Comparison of ENCODE assay signal across 9 cellular contexts in the genomic region with DNA sequence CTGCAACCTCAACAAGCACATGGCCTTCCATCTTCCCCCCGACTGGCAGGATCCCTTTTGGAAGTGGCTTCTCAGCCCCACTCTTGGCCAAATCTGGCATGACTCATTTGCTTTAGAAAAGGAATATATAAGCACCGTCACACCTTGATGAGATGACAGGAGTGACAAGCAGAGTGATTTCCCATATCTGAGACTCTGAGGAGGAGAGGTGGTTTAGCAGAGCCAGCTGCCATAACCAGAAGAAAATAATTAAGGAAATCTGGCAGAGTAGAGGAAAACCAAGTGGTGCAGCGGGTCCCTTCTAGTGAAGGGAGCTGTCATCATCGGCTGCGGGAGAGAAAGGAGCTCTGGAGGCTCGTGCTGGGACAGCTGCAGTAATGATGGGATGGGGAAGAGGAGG. TPM values are rescaled to one million over a fixed set of nuclear protein-coding genes. Genes with fewer than 3 reads are reported as not detected.
"Had no signal": no experiment of that assay in that cellular context is flagged by ENCODE, and none has a peak within 500 bp of the region (broad histone marks: within the 10 kb centered on the region; RNA-seq: fewer than 3 reads in every experiment).

No MANE protein-coding gene starts in this region.

- DNase-seq: GM23248, GOT3, H7, HFFc6, KBM-7 had no signal

- H3K27ac ChIP-seq: GM23248, HL-60 had no signal

- H3K9me3 Mint-ChIP-seq: HFFc6, IgD-negative memory B cell had no signal

- H3K27ac Mint-ChIP-seq: HFFc6, IgD-negative memory B cell had no signal

- H3K4me3 Mint-ChIP-seq: HFFc6, IgD-negative memory B cell had no signal

- H3K4me1 Mint-ChIP-seq: IgD-negative memory B cell had no signal

- H3K36me3 Mint-ChIP-seq: IgD-negative memory B cell had no signal

- ATAC-seq: HCT116, HepG2 had no signal

RNA-seq across cellular contexts. Expression of gene KCTD15, which starts 27.5 kb away (rescaled TPM):
- polyA plus RNA-seq: IgD-negative memory B cell had no signal
